ENCODE assay signal across 8 cellular contexts in the genomic region with DNA sequence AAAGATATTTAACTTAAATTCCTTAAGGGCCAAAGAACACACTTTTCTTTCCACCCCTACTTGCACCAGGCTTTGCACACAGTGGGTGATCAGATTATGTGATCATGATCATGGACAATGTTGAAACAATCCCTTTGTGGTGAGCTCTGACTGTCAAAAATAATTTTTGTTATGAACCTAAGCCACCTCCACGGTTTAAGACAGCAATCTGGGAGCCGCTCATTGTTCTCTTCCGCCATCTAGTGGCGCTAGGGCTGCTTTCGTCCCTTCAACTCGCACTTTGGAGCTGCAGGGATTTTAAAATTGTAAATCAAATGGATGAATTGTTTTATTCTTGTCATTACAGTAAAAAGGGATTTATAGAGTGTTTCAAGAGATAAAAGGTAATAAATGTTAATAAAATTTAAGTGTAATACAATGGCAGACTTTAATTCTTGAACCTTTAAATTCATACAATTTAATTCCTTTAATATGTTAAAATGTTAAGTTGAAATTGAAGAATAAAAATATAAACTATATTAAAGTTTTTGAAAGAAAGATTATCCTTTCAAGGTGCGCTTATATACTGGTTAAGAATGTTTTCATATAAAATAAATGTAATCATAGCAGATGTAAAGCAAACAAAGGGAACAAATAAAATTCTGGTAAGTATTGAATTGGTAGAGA. TPM values are rescaled to one million over a fixed set of nuclear protein-coding genes. Genes with fewer than 3 reads are reported as not detected.
DNase-seq lines count a peak whose midpoint lies in the region; ATAC-seq and TF ChIP-seq lines count a peak whose summit lies in the region.

No MANE protein-coding gene starts in this region.

- TF ChIP-seq EP300 in Ishikawa (IDR thresholded peaks at IDR 0.05; ENCODE audit: borderline replicate concordance), result no peak
- no peak for TF ChIP-seq EP300 in esophagus muscularis mucosa (IDR thresholded peaks at IDR 0.05)
- no peak for TF ChIP-seq EP300 in neural cell (conservative IDR thresholded peaks at IDR 0.05; ENCODE audit: poor library complexity, severe bottlenecking)

- intact Hi-C loops in OCI-LY7 (cut with micrococcal nuclease; ENCODE audit: unreplicated experiment) (loop anchor here (10.0 kb wide), 1 partner anchor 854 kb away; no protein-coding TSS in a partner anchor), esophagus muscularis mucosa (cut with DNase I) (loop anchor here (5.0 kb wide), 1 partner anchor 857 kb away; no protein-coding TSS in a partner anchor)

- H2AFZ ChIP-seq in OCI-LY7 (ENCODE audit: low read length) (no peak overlapping the region), neural cell (ENCODE audit: low read depth, low read length) (no peak overlapping the region)

- TF ChIP-seq CTCF in OCI-LY7 (conservative IDR thresholded peaks at IDR 0.05; ENCODE audit: low read length) (peak; percentile 97), esophagus muscularis mucosa (IDR thresholded peaks at IDR 0.05) (peak; percentile 73 to 94 (median 84)), neural cell (IDR thresholded peaks at IDR 0.05; ENCODE audit: poor library complexity, severe bottlenecking) (peak; percentile 88)

- H3K79me2 ChIP-seq in OCI-LY7 (ENCODE audit: insufficient read depth, low read depth, low read length), result no peaks in the 10 kb centered on the region
- H3K79me2 ChIP-seq in neural cell (replicated peaks; ENCODE audit: insufficient read depth, low read length), result no peaks in the 10 kb centered on the region

- H3K9me2 ChIP-seq in OCI-LY7 (ENCODE audit: insufficient read depth, low read length) (no peaks in the 10 kb centered on the region), neural cell (ENCODE audit: insufficient read depth, low read length) (no peaks in the 10 kb centered on the region)

- no peak overlapping the region for H3K4me2 ChIP-seq in OCI-LY7 (ENCODE audit: low read length)
- no peak overlapping the region for H3K4me2 ChIP-seq in neural cell (ENCODE audit: low read length)

- TF ChIP-seq POLR2A in esophagus muscularis mucosa (IDR thresholded peaks at IDR 0.05; ENCODE audit: low read depth), result no peak

- H3K36me3 ChIP-seq in OCI-LY7 (ENCODE audit: insufficient read depth, low read length), result no peaks in the 10 kb centered on the region
- H3K36me3 ChIP-seq in esophagus muscularis mucosa, result no peaks in the 10 kb centered on the region
- no peaks in the 10 kb centered on the region for H3K36me3 ChIP-seq in neural cell (ENCODE audit: insufficient read depth, low read length)

- no TSS peak for BruUV-seq in OCI-LY7 (replicated peaks; lab: Mats Ljungman, UMichigan)

- 4% methylated on average over 7 of the region's 7 CpGs for WGBS in esophagus muscularis mucosa

- no peak overlapping the region for H3K4me3 ChIP-seq in OCI-LY7 (ENCODE audit: low read depth, low read length, poor library complexity, severe bottlenecking)
- H3K4me3 ChIP-seq in esophagus muscularis mucosa, result peak overlapping the region in 2 of 4 donors; percentile 6 to 44
- H3K4me3 ChIP-seq in neural cell (ENCODE audit: low read length), result no peak overlapping the region

- peak; percentile 92 for ATAC-seq in GM21576 (IDR thresholded peaks at IDR 0.05; ENCODE audit: unreplicated experiment)
- peak; percentile 77 for ATAC-seq in stimulated activated naive CD8-positive, alpha-beta T cell treated with anti-CD3 and anti-CD28 coated beads, Interleukin-15, Interleukin-2, amounts not matched to agents 100 U/mL and 50 U/mL, for 24 hours

- no peak overlapping the region for H3K27ac ChIP-seq in OCI-LY7 (ENCODE audit: low read depth, low read length, poor library complexity, severe bottlenecking)
- H3K27ac ChIP-seq in esophagus muscularis mucosa (replicated peaks in 1 of 4), result no peak overlapping the region
- H3K27ac ChIP-seq in neural cell (ENCODE audit: low read length), result no peak overlapping the region

- POLR2A ChIA-PET in OCI-LY7 (lab: Charles Lee), result no interaction called here

- H3K9me3 ChIP-seq in OCI-LY7 (ENCODE audit: low read length), result no peaks in the 10 kb centered on the region
- H3K9me3 ChIP-seq in esophagus muscularis mucosa, result no peaks in the 10 kb centered on the region
- no peaks in the 10 kb centered on the region for H3K9me3 ChIP-seq in neural cell (ENCODE audit: low read length)

- no peak overlapping the region for H3K9ac ChIP-seq in neural cell (ENCODE audit: low read length)

- no peaks in the 10 kb centered on the region for H3K27me3 ChIP-seq in esophagus muscularis mucosa
- no peaks in the 10 kb centered on the region for H3K27me3 ChIP-seq in neural cell (ENCODE audit: insufficient read depth, low read depth, low read length)

- DNase-seq in DMS79 (lab: John Stamatoyannopoulos, UW) (peak; percentile 64), OCI-LY7 (ENCODE audit: low spot score) (peak; percentile 61), activated T-cell treated with anti-CD3 and anti-CD28 coated beads for 24 hours (ENCODE audit: low read depth) (peak; percentile 45), esophagus muscularis mucosa (ENCODE audit: extremely low spot score) (no peak)
- DNase-seq in stimulated activated naive CD8-positive, alpha-beta T cell treated with anti-CD3 and anti-CD28 coated beads, Interleukin-15, Interleukin-2, amounts not matched to agents 100 U/mL and 50 U/mL, for 24 hours, result peak; percentile 67

- no peaks in the 10 kb centered on the region for H3F3A ChIP-seq in neural cell (ENCODE audit: insufficient read depth, low read length, poor library complexity, severe bottlenecking)

- H4K20me1 ChIP-seq in OCI-LY7 (ENCODE audit: insufficient read depth, low read length) (no peaks in the 10 kb centered on the region), neural cell (ENCODE audit: insufficient read depth) (no peaks in the 10 kb centered on the region)

- CTCF ChIA-PET in OCI-LY7 (lab: Charles Lee; ENCODE audit: unreplicated experiment), result no interaction called here

- H3K4me1 ChIP-seq in OCI-LY7 (ENCODE audit: insufficient read depth, low read length, poor library complexity, severe bottlenecking) (no peaks in the 10 kb centered on the region), esophagus muscularis mucosa (no peaks in the 10 kb centered on the region)

- TF ChIP-seq RAD21 in Ishikawa (IDR thresholded peaks at IDR 0.05; ENCODE audit: low read depth) (peak; percentile 93), neural cell (conservative IDR thresholded peaks at IDR 0.05) (peak; percentile 87)

TF ChIP-seq in Ishikawa, 13 proteins besides CTCF, POLR2A, EP300 and RAD21:
- TF ChIP-seq, protein P1, sequence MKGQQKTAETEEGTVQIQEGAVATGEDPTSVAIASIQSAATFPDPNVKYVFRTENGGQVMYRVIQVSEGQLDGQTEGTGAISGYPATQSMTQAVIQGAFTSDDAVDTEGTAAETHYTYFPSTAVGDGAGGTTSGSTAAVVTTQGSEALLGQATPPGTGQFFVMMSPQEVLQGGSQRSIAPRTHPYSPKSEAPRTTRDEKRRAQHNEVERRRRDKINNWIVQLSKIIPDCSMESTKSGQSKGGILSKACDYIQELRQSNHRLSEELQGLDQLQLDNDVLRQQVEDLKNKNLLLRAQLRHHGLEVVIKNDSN (IDR thresholded peaks at IDR 0.05), result no peak
- TF ChIP-seq CREB1 (IDR thresholded peaks at IDR 0.05; ENCODE audit: low read depth) (no peak), ZBTB7A (IDR thresholded peaks at IDR 0.05; ENCODE audit: low read depth) (no peak), TCF12 (IDR thresholded peaks at IDR 0.05; ENCODE audit: low read depth) (no peak), EGR1 (IDR thresholded peaks at IDR 0.05) (no peak), TEAD4 (IDR thresholded peaks at IDR 0.05) (no peak), TAF1 (IDR thresholded peaks at IDR 0.05; ENCODE audit: low read depth) (no peak), CEBPB (IDR thresholded peaks at IDR 0.05) (no peak), NFIC (IDR thresholded peaks at IDR 0.05) (no peak)
- TF ChIP-seq, protein P2, sequence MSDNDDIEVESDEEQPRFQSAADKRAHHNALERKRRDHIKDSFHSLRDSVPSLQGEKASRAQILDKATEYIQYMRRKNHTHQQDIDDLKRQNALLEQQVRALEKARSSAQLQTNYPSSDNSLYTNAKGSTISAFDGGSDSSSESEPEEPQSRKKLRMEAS (IDR thresholded peaks at IDR 0.05), result no peak

TF ChIP-seq in neural cell, 6 proteins besides CTCF, POLR2A, EP300 and RAD21:
- TF ChIP-seq SMC3 (conservative IDR thresholded peaks at IDR 0.05; ENCODE audit: poor library complexity) (peak; percentile 86), EZH2 (IDR thresholded peaks at IDR 0.05; ENCODE audit: borderline replicate concordance, insufficient read depth, low read length, poor library complexity, severe bottlenecking) (no peak)

RNA-seq across cellular contexts. Expression of a gene that starts 45.3 kb away (rescaled TPM):
- 5.0 and 8.6 TPM in 2 replicates for total RNA-seq in OCI-LY7 (2014; rRNA removed; shearing (Covaris generic))
- total RNA-seq in OCI-LY7 (2022) (5.5 and 5.9 TPM in 2 replicates), esophagus muscularis mucosa (10 to 100 TPM in 1 of 4 donors, 1 to 10 TPM in 3; 4.5 to 13.2 (median 9.1) TPM)
- 9.8 and 18.2 TPM in 2 replicates for polyA plus RNA-seq in neural cell
- polyA minus RNA-seq in neural cell, result 27.8 and 29.3 TPM in 2 replicates
